In the genomic region with DNA sequence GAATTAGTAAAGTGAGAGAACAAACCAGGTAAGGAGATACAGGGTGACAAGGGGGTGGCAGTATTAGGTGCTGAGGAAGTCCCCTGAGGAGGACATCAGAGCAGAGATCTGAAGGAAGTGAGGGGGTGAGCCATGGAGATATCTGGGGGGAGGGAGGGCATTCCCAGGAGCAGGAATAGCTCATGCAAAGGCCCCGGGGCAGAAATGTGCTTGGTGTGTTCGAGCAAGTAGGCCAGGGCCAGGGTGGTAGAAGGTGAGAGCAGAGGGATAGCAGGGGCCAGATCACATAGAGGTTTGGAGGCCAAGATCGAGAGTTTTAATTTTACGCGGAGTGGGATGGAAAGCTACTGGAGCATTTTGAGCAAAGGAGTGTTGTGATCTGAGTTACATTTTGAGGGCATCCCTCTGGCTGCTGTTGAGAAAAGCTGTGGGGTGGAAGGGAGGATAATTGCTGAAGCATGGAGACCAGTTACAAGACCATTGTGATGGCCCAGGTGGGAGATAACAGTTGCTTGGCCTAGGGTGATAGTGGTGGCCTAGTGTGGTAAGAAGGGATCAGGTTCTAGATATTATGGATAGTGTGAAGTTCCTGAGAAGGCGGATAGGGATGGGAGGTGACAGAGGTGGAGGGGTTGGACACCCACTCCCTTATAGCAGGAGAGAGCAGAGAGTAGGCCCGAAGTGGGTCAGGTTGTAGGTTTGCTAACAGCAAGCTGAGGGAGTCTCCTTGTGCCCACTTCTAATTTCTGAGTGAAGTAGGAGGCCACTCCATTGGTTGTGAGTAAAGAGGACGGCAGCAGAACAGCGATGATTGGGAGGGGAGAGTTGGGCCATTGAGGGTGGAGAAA, we compare ENCODE assay signal across 14 cellular contexts.
"Had no signal": no experiment of that assay in that cellular context is flagged by ENCODE, and none has a peak within 500 bp of the region (broad histone marks: within the 10 kb centered on the region; RNA-seq: fewer than 3 reads in every experiment).

No MANE protein-coding gene starts in this region.

- H3K9ac ChIP-seq: SK-N-SH had no signal

- H3K9me3 ChIP-seq: left lung, SK-N-SH, upper lobe of right lung had no signal

- ATAC-seq: activated CD4-positive, alpha-beta T cell treated with anti-CD3 and anti-CD28 coated beads for 36 hours had no signal

- H3K4me3 ChIP-seq: cardiac muscle cell, left lung, upper lobe of right lung had no signal

- H3K36me3 ChIP-seq: cardiac muscle cell, left lung, upper lobe of right lung had no signal

- H3K27me3 ChIP-seq: cardiac muscle cell, left lung, upper lobe of right lung had no signal

- H3K4me2 ChIP-seq: SK-N-SH had no signal

- H3K27ac ChIP-seq: cardiac muscle cell, left lung, upper lobe of right lung, VCaP had no signal

- FAIRE-seq: islet of Langerhans had no signal

- DNase-seq: activated CD4-positive, alpha-beta memory T cell treated with anti-CD3 and anti-CD28 coated beads, Interleukin-2, amount 10 ng/mL, durations not matched to agents 7 days and 5 days; activated CD4-positive, alpha-beta T cell treated with anti-CD3 and anti-CD28 coated beads for 36 hours; activated naive CD4-positive, alpha-beta T cell; left lung; naive B cell; SK-N-SH; stimulated activated CD4-positive, alpha-beta T cell treated with anti-CD3 and anti-CD28 coated beads, Interleukin-12 subunit alpha, Interleukin-12 subunit beta, amount 100 ng/mL, for 4 hours; stimulated activated naive CD4-positive, alpha-beta T cell; substantia nigra; T-helper 1 cell; upper lobe of right lung had no signal
